9 cellular contexts compared by ENCODE assay signal in genomic region chr18:44546954-44547353, GRCh38.
"Had no signal": no experiment of that assay in that cellular context is flagged by ENCODE, and none has a peak within 500 bp of the region (broad histone marks: within the 10 kb centered on the region; RNA-seq: fewer than 3 reads in every experiment).

No MANE protein-coding gene starts in this region.

- H3K36me3 ChIP-seq: HAP-1 had no signal

- H3K9me3 ChIP-seq: HAP-1 had no signal

- H3K9ac ChIP-seq: GM23248 had no signal

- H2AFZ ChIP-seq: GM23248 had no signal

- DNase-seq: GM23248, GOT3, H7, HFFc6, IMR-90 had no signal

- H3K4me3 Mint-ChIP-seq: HFFc6 had no signal

- H3K4me3 ChIP-seq: GM23248, HAP-1, K562 had no signal

- ATAC-seq: HCT116, K562 had no signal

- H3K4me1 ChIP-seq: HAP-1 had no signal

- H3K27ac ChIP-seq: GM23248 had no signal

- FAIRE-seq: HTR-8/SVneo, K562 had no signal

- H3K27ac Mint-ChIP-seq: HFFc6 had no signal
